Comparison of ENCODE assay signal across 10 cellular contexts in the genomic region with DNA sequence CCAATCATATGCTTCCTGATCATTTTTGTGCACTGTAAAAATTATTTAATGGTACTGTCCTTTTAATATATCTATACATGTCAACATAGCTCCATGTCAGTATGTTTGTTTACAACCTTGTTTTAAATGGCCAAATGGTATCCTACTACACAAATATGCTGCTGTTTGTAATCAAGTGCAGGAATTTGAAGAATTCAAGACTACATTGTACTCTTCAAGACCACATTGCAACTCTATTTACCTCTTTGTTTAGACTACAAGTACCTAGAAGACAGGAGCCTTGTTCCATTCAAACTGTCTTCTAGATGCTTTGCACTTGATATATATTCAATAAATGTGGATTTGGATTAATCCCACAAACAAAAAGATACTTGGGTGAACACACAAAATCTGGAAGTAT. TPM values are rescaled to one million over a fixed set of nuclear protein-coding genes. Genes with fewer than 3 reads are reported as not detected.
"Had no signal": no experiment of that assay in that cellular context is flagged by ENCODE, and none has a peak within 500 bp of the region (broad histone marks: within the 10 kb centered on the region; RNA-seq: fewer than 3 reads in every experiment).

No MANE protein-coding gene starts in this region.

- H3K27ac ChIP-seq: GM23248 had no signal

- H3K36me3 ChIP-seq: HAP-1 had no signal

- H3K4me3 Mint-ChIP-seq: HFFc6 had no signal

- H3K27ac Mint-ChIP-seq: HFFc6 had no signal

- H3K9me3 ChIP-seq: HAP-1 had no signal

- H3K9ac ChIP-seq: GM23248 had no signal

- DNase-seq: GM23248, H7, HFFc6, IMR-90, KG1 had no signal

- H3K4me1 ChIP-seq: HAP-1 had no signal

- ATAC-seq: HCT116, K562 had no signal

- H3K4me3 ChIP-seq: GM23248, HAP-1, K562 had no signal

RNA-seq across cellular contexts. Expression of a gene that starts 41.7 kb away (rescaled TPM):
- total RNA-seq: GM23248, H4, HFFc6, HT-29, IMR-90, K562 had no signal
- polyA plus RNA-seq: GM23248, IMR-90, K562 had no signal
